In genomic region chr10:21517983-21518628, GRCh38 we compare ENCODE assay signal across 8 cellular contexts. TPM values are rescaled to one million over a fixed set of nuclear protein-coding genes. Genes with fewer than 3 reads are reported as not detected.
DNase-seq lines count a peak whose midpoint lies in the region; ATAC-seq and TF ChIP-seq lines count a peak whose summit lies in the region.

No MANE protein-coding gene starts in this region.

- DNase-seq in activated T-cell treated with anti-CD3 and anti-CD28 coated beads, Interleukin-2, amount 50 U/mL, for 24 hours: no peak
- no peak for DNase-seq in activated T-cell treated with anti-CD3 and anti-CD28 coated beads, Interleukin-2, amount 50 U/mL, for 48 hours
- DNase-seq in mesothelial cell of epicardium (ENCODE audit: low spot score in 2 of 2, unreplicated experiment in 2 of 2) (no peak), SW 1271 (lab: John Stamatoyannopoulos, UW) (no peak)
- DNase-seq in activated CD4-positive, alpha-beta T cell treated with anti-CD3 and anti-CD28 coated beads, Interleukin-2, amount 50 U/mL, for 1 hour: no peak

- H3K9me3 Mint-ChIP-seq in activated T-cell treated with anti-CD3 and anti-CD28 coated beads, Interleukin-2, amount 50 U/mL, for 24 hours: no peaks in the 10 kb centered on the region
- H3K9me3 Mint-ChIP-seq in mesothelial cell of epicardium: no peaks in the 10 kb centered on the region

- H3K4me3 Mint-ChIP-seq in activated T-cell treated with anti-CD3 and anti-CD28 coated beads, Interleukin-2, amount 50 U/mL, for 24 hours: peak overlapping the region; percentile 80
- peak overlapping the region; percentile 82 for H3K4me3 Mint-ChIP-seq in mesothelial cell of epicardium

- no peaks in the 10 kb centered on the region for H3K36me3 ChIP-seq in OCI-LY1 (ENCODE audit: insufficient read depth, low read length)

- no peaks in the 10 kb centered on the region for H3K36me3 Mint-ChIP-seq in activated T-cell treated with anti-CD3 and anti-CD28 coated beads, Interleukin-2, amount 50 U/mL, for 24 hours (ENCODE audit: low read depth)
- H3K36me3 Mint-ChIP-seq in mesothelial cell of epicardium: no peaks in the 10 kb centered on the region

- H3K27ac Mint-ChIP-seq in activated T-cell treated with anti-CD3 and anti-CD28 coated beads, Interleukin-2, amount 50 U/mL, for 24 hours: no peak overlapping the region
- peak overlapping the region; percentile 98 for H3K27ac Mint-ChIP-seq in mesothelial cell of epicardium

- no peaks in the 10 kb centered on the region for H4K20me1 ChIP-seq in OCI-LY1 (ENCODE audit: insufficient read depth, low read length)

- TF ChIP-seq CTCF in OCI-LY1 (IDR thresholded peaks at IDR 0.05; ENCODE audit: low read length): no peak
- no peak for TF ChIP-seq CTCF in mesothelial cell of epicardium (IDR thresholded peaks at IDR 0.05; ENCODE audit: unreplicated experiment)

- no peaks in the 10 kb centered on the region for H3F3A ChIP-seq in OCI-LY1 (ENCODE audit: insufficient read depth, low read length)

- H3K4me1 Mint-ChIP-seq in activated T-cell treated with anti-CD3 and anti-CD28 coated beads, Interleukin-2, amount 50 U/mL, for 24 hours (ENCODE audit: low read depth): peaks cover 36% of the 10 kb centered on the region
- H3K4me1 Mint-ChIP-seq in mesothelial cell of epicardium: peaks cover 77% of the 10 kb centered on the region

- peaks cover 36% of the 10 kb centered on the region for H3K4me1 ChIP-seq in OCI-LY1 (ENCODE audit: insufficient read depth, low read length, severe bottlenecking)

- H3K79me2 ChIP-seq in OCI-LY1 (ENCODE audit: insufficient read depth, low read length): no peaks in the 10 kb centered on the region

- H2AFZ ChIP-seq in OCI-LY1 (ENCODE audit: low read length): no peak overlapping the region

- no peaks in the 10 kb centered on the region for H3K9me3 ChIP-seq in OCI-LY1 (ENCODE audit: low read length)

- H3K4me2 ChIP-seq in OCI-LY1 (ENCODE audit: low read length): peak overlapping the region; percentile 96

- peak overlapping the region; percentile 68 for H3K4me3 ChIP-seq in OCI-LY1 (ENCODE audit: low read depth, low read length, poor library complexity, severe bottlenecking)

- H3K9me2 ChIP-seq in OCI-LY1 (ENCODE audit: low read depth, low read length): no peaks in the 10 kb centered on the region

- H3K27ac ChIP-seq in OCI-LY1 (ENCODE audit: low read depth, low read length, poor library complexity, severe bottlenecking) (no peak overlapping the region), cingulate gyrus (ENCODE audit: low read depth, low read length) (peak overlapping the region; percentile 81)

- H3K27me3 ChIP-seq in OCI-LY1 (ENCODE audit: insufficient read depth, low read length): peaks cover 7% of the 10 kb centered on the region

- H3K9ac ChIP-seq in OCI-LY1 (ENCODE audit: low read length): peak overlapping the region; percentile 43; the same call in 1 of the 2 replicates

- peaks cover 85% of the 10 kb centered on the region for H3K27me3 Mint-ChIP-seq in activated T-cell treated with anti-CD3 and anti-CD28 coated beads, Interleukin-2, amount 50 U/mL, for 24 hours
- H3K27me3 Mint-ChIP-seq in mesothelial cell of epicardium (ENCODE audit: low read depth): no peaks in the 10 kb centered on the region

- no peak for ATAC-seq in GM19023 (IDR thresholded peaks at IDR 0.05; ENCODE audit: unreplicated experiment)

RNA-seq across cellular contexts. Expression of gene SKIDA1, which starts 7.4 kb away (rescaled TPM):
- 9.7 to 10.4 TPM (median 9.7 TPM) in 3 replicates for total RNA-seq in mesothelial cell of epicardium

RNA-seq across cellular contexts. Expression of gene MLLT10, which starts 15.9 kb away (rescaled TPM):
- 56.1 to 64.4 TPM (median 62.5 TPM) in 3 replicates for total RNA-seq in mesothelial cell of epicardium
